In genomic region chr13:36530861-36531590, GRCh38 we compare ENCODE assay signal across 18 cellular contexts.
"Had no signal": no experiment of that assay in that cellular context is flagged by ENCODE, and none has a peak within 500 bp of the region (broad histone marks: within the 10 kb centered on the region; RNA-seq: fewer than 3 reads in every experiment).

No MANE protein-coding gene starts in this region.

- H3K27ac Mint-ChIP-seq: activated CD4-positive, alpha-beta memory T cell treated with anti-CD3 and anti-CD28 coated beads for 36 hours; activated naive CD4-positive, alpha-beta T cell treated with anti-CD3 and anti-CD28 coated beads, Interleukin-2, amount 50 U/mL, for 72 hours; activated T-cell treated with anti-CD3 and anti-CD28 coated beads, Interleukin-2, amount 50 U/mL, for 24 hours; natural killer cell treated with Interleukin-12 subunit alpha and Interleukin-12 subunit beta and Interleukin-15 and Interleukin-18, amount 100 ng/mL, for 72 hours; progenitor cell of endocrine pancreas; T-cell; type B pancreatic cell had no signal

- H3K36me3 Mint-ChIP-seq: activated CD4-positive, alpha-beta memory T cell treated with anti-CD3 and anti-CD28 coated beads for 36 hours; activated naive CD4-positive, alpha-beta T cell treated with anti-CD3 and anti-CD28 coated beads, Interleukin-2, amount 50 U/mL, for 72 hours; natural killer cell treated with Interleukin-12 subunit alpha and Interleukin-12 subunit beta and Interleukin-15 and Interleukin-18, amount 100 ng/mL, for 72 hours; T-cell; type B pancreatic cell had no signal

- H3K4me1 ChIP-seq: body of pancreas, left ventricle myocardium inferior had no signal

- H3K9me3 Mint-ChIP-seq: activated CD4-positive, alpha-beta memory T cell treated with anti-CD3 and anti-CD28 coated beads for 36 hours; activated T-cell treated with anti-CD3 and anti-CD28 coated beads, Interleukin-2, amount 50 U/mL, for 24 hours; type B pancreatic cell had no signal

- DNase-seq: activated CD4-positive, alpha-beta memory T cell treated with anti-CD3 and anti-CD28 coated beads for 36 hours; activated CD4-positive, alpha-beta T cell treated with anti-CD3 and anti-CD28 coated beads for 1 hour; activated T-cell treated with anti-CD3 and anti-CD28 coated beads, Interleukin-2, amount 50 U/mL, for 24 hours; body of pancreas; effector CD4-positive, alpha-beta T cell; left ventricle myocardium inferior; small intestine; stimulated activated CD4-positive, alpha-beta T cell treated with anti-CD3 and anti-CD28 coated beads, Interleukin-4, amount 100 ng/mL, for 24 hours; stimulated activated naive CD8-positive, alpha-beta T cell treated with anti-CD3 and anti-CD28 coated beads, Interleukin-15, Interleukin-2, amounts not matched to agents 100 U/mL and 50 U/mL, for 24 hours; T-cell; T-helper 9 cell had no signal

- H3K4me1 Mint-ChIP-seq: central memory CD8-positive, alpha-beta T cell; T-cell had no signal

- H3K4me3 Mint-ChIP-seq: activated CD4-positive, alpha-beta memory T cell treated with anti-CD3 and anti-CD28 coated beads for 36 hours; activated T-cell treated with anti-CD3 and anti-CD28 coated beads, Interleukin-2, amount 50 U/mL, for 24 hours; central memory CD8-positive, alpha-beta T cell; natural killer cell treated with Interleukin-12 subunit alpha and Interleukin-12 subunit beta and Interleukin-15 and Interleukin-18, amount 100 ng/mL, for 72 hours; T-cell; type B pancreatic cell had no signal

- H3K9me3 ChIP-seq: body of pancreas, suprapubic skin had no signal

- H3K27me3 Mint-ChIP-seq: central memory CD8-positive, alpha-beta T cell; natural killer cell treated with Interleukin-12 subunit alpha and Interleukin-12 subunit beta and Interleukin-15 and Interleukin-18, amount 100 ng/mL, for 72 hours; T-cell had no signal

- H3K27me3 ChIP-seq: body of pancreas, suprapubic skin had no signal

- H3K36me3 ChIP-seq: left ventricle myocardium inferior, suprapubic skin had no signal

- H3K27ac ChIP-seq: body of pancreas, coronary artery, left ventricle myocardium inferior, suprapubic skin had no signal

- H3K4me3 ChIP-seq: body of pancreas, coronary artery, left ventricle myocardium inferior, suprapubic skin had no signal
